Comparison of ENCODE assay signal across 9 cellular contexts in genomic region chr20:38242848-38243449, GRCh38. TPM values are rescaled to one million over a fixed set of nuclear protein-coding genes. Genes with fewer than 3 reads are reported as not detected.
DNase-seq lines count a peak whose midpoint lies in the region; ATAC-seq and TF ChIP-seq lines count a peak whose summit lies in the region.
"Had no signal": no experiment of that assay in that cellular context is flagged by ENCODE, and none has a peak within 500 bp of the region (broad histone marks: within the 10 kb centered on the region; RNA-seq: fewer than 3 reads in every experiment).

No MANE protein-coding gene starts in this region.

- peaks cover 0 to 23% (median 9%) of the 10 kb centered on the region in 9 donors for H3K4me1 ChIP-seq in heart right ventricle
- no peaks in the 10 kb centered on the region for H3K4me1 ChIP-seq in effector memory CD4-positive, alpha-beta T cell (ENCODE audit: control insufficient read depth, insufficient read depth, low read length, poor library complexity, severe bottlenecking)

- H3K4me1 Mint-ChIP-seq in chondrocyte (ENCODE audit: low read depth) (peaks cover 18% of the 10 kb centered on the region), type B pancreatic cell (ENCODE audit: unreplicated experiment) (peaks cover 11% of the 10 kb centered on the region)

- H3K9me3 Mint-ChIP-seq in chondrocyte (ENCODE audit: low read depth) (peaks cover 5% of the 10 kb centered on the region), type B pancreatic cell (peaks cover 15% of the 10 kb centered on the region)

- DNase-seq in heart right ventricle (no peak), Right ventricle myocardium inferior (ENCODE audit: missing footprints) (no peak), MV-4-11 (lab: John Stamatoyannopoulos, UW) (peak; percentile 55), chondrocyte (ENCODE audit: low spot score) (peak; percentile 5), type B pancreatic cell (ENCODE audit: extremely low spot score, unreplicated experiment) (no peak), GM19238 (ENCODE audit: insufficient read length, low spot score) (no peak)
- DNase-seq in effector memory CD4-positive, alpha-beta T cell, result no peak
- DNase-seq: heart left ventricle had no signal

- peaks cover 0 to 35% (median 11%) of the 10 kb centered on the region in 11 donors for H3K9me3 ChIP-seq in heart right ventricle
- peaks cover 11% of the 10 kb centered on the region for H3K9me3 ChIP-seq in effector memory CD4-positive, alpha-beta T cell (ENCODE audit: control insufficient read depth, low read length)

- no peak overlapping the region for H3K4me3 Mint-ChIP-seq in chondrocyte (ENCODE audit: unreplicated experiment)
- no peak overlapping the region for H3K4me3 Mint-ChIP-seq in type B pancreatic cell

- TF ChIP-seq CTCF in heart right ventricle (IDR thresholded peaks at IDR 0.05) (peak in 6 of 9 donors; percentile 9 to 35 (median 24)), chondrocyte (IDR thresholded peaks at IDR 0.05) (peak; percentile 74), type B pancreatic cell (conservative IDR thresholded peaks at IDR 0.05) (peak; percentile 76)

- intact Hi-C loops in heart right ventricle (cut with DNase I), result no loop called here
- intact Hi-C loops in Right ventricle myocardium inferior (cut with DNase I), result no loop called here

- H3K27ac Mint-ChIP-seq in chondrocyte (ENCODE audit: unreplicated experiment), result no peak overlapping the region
- H3K27ac Mint-ChIP-seq in type B pancreatic cell, result no peak overlapping the region

- H3K4me3 ChIP-seq in heart right ventricle, result no peak overlapping the region
- no peak overlapping the region for H3K4me3 ChIP-seq in effector memory CD4-positive, alpha-beta T cell (ENCODE audit: insufficient read depth, low read depth, low read length, poor library complexity, severe bottlenecking)
- H3K4me3 ChIP-seq: heart left ventricle had no signal

- no peak overlapping the region for H3K27ac ChIP-seq in heart right ventricle
- no peak overlapping the region for H3K27ac ChIP-seq in effector memory CD4-positive, alpha-beta T cell (ENCODE audit: insufficient read depth, low read length, poor library complexity, severe bottlenecking)
- H3K27ac ChIP-seq: heart left ventricle had no signal

- WGBS in heart right ventricle, 2 donors, result 50 to 54% methylated on average over 5 of the region's 5 CpGs

- peaks cover 28% of the 10 kb centered on the region for H3K36me3 Mint-ChIP-seq in chondrocyte (ENCODE audit: low read depth)
- H3K36me3 Mint-ChIP-seq in type B pancreatic cell, result no peaks in the 10 kb centered on the region

- H3K27me3 ChIP-seq in heart right ventricle, result peaks cover 0 to 6% (median 0%) of the 10 kb centered on the region in 7 donors
- H3K27me3 ChIP-seq in effector memory CD4-positive, alpha-beta T cell (replicated peaks; ENCODE audit: control insufficient read depth, insufficient read depth, low read length, poor library complexity, severe bottlenecking), result no peaks in the 10 kb centered on the region

- H3K36me3 ChIP-seq in heart right ventricle, result peaks cover 0 to 37% (median 0%) of the 10 kb centered on the region in 9 donors
- no peaks in the 10 kb centered on the region for H3K36me3 ChIP-seq in effector memory CD4-positive, alpha-beta T cell (ENCODE audit: control insufficient read depth, insufficient read depth, low read length)

- no peaks in the 10 kb centered on the region for H3K27me3 Mint-ChIP-seq in chondrocyte (ENCODE audit: low read depth)
- peaks cover 5% of the 10 kb centered on the region for H3K27me3 Mint-ChIP-seq in type B pancreatic cell

- ATAC-seq in heart right ventricle (no peak), Right ventricle myocardium inferior (no peak), GM21360 (IDR thresholded peaks at IDR 0.05; ENCODE audit: unreplicated experiment) (no peak)
- ATAC-seq: heart left ventricle had no signal

RNA-seq across cellular contexts. Expression of gene KIAA1755, which starts 17.6 kb away (rescaled TPM):
- total RNA-seq in heart right ventricle, result 1 to 10 TPM; 2.7 to 7.7 (median 5.2) TPM
- polyA plus RNA-seq in heart right ventricle, result 1 to 10 TPM; 2.9 to 6.2 TPM
- total RNA-seq in Right ventricle myocardium inferior, result 7.9 TPM
- 17.6 to 18.8 TPM (median 17.8 TPM) in 3 replicates for total RNA-seq in chondrocyte
- 4.7 TPM in 1 of 2 replicates, not detected in the other for total RNA-seq in type B pancreatic cell (ENCODE audit: low replicate concordance)

Comparison
In these comparisons a context has a peak if more than half of its experiments do, and no peak if none do; other contexts are left out.
1. DNase-seq: peak in MV-4-11 (single experiment) and chondrocyte (single experiment); none in heart right ventricle (0 of 2), Right ventricle myocardium inferior (single experiment), type B pancreatic cell (single experiment), GM19238 (single experiment) and effector memory CD4-positive, alpha-beta T cell (0 of 3).
2. CTCF ChIP-seq: peak in every context shown above with its lines; median percentile 76 in type B pancreatic cell; 74 in chondrocyte; 24 in heart right ventricle.